8 cellular contexts compared by ENCODE assay signal in the genomic region with DNA sequence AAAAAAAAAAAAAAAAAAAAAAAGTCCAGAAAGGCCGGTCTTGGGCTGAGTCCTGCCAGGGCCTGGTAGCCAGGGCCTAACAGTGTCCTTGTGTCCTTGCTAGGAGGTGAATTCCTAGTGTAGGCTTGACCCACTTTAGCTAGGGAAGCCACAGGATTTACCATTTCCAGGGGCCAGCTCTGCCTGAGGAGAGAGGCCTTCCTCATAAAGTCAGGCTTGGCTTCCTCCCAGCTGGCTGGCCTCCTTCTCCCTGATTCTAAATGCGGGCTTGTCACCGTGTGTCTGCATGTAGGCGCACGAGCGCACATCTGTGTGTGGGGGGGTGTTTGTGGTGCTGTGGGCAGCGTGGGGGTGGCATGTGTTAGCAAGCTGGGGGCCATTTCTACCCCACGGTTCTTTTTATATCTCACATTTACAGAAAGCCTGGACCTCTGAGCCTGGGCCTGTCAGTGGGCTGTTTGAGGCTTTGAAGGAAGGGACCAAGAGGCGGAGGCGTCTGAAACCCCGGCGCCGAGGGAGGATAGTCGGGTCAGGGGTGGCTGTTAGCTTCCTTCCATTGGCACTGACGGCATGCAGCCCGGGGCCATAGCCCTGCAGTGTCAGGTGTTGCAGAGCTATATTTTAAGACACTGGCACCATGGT. TPM values are rescaled to one million over a fixed set of nuclear protein-coding genes. Genes with fewer than 3 reads are reported as not detected.
DNase-seq lines count a peak whose midpoint lies in the region; ATAC-seq and TF ChIP-seq lines count a peak whose summit lies in the region.

No MANE protein-coding gene starts in this region.

- H3K27ac ChIP-seq in Peyer's patch (peak overlapping the region in 1 of 4 donors; percentile 27), thyroid gland (peak overlapping the region; percentile 18 to 36 (median 24))

- H3K27me3 Mint-ChIP-seq in memory B cell = no peaks in the 10 kb centered on the region

- H3K9me3 ChIP-seq in Peyer's patch (no peaks in the 10 kb centered on the region), thyroid gland (no peaks in the 10 kb centered on the region)

- ATAC-seq in memory B cell (ENCODE audit: low read depth) (peak; percentile 56), HG02885 (IDR thresholded peaks at IDR 0.05; ENCODE audit: poor library complexity, unreplicated experiment) (no peak), HG02970 (IDR thresholded peaks at IDR 0.05; ENCODE audit: low FRiP score, unreplicated experiment) (no peak), HG02642 (IDR thresholded peaks at IDR 0.05; ENCODE audit: poor library complexity, unreplicated experiment) (no peak)

- H3K27me3 ChIP-seq in Peyer's patch (no peaks in the 10 kb centered on the region), thyroid gland (no peaks in the 10 kb centered on the region)

- TF ChIP-seq CTCF in GM20000 (IDR thresholded peaks at IDR 0.05; ENCODE audit: extremely low read depth, missing control alignments) = no peak
- TF ChIP-seq CTCF in Peyer's patch (IDR thresholded peaks at IDR 0.05) = no peak
- no peak for TF ChIP-seq CTCF in cardiac fibroblast (IDR thresholded peaks at IDR 0.05; ENCODE audit: low read depth, low read length)
- no peak for TF ChIP-seq CTCF in thyroid gland (IDR thresholded peaks at IDR 0.05)

- H3K4me3 Mint-ChIP-seq in memory B cell = no peak overlapping the region

- H3K4me1 ChIP-seq in Peyer's patch = peaks cover 0 to 10% (median 0%) of the 10 kb centered on the region in 4 donors
- peaks cover 6 to 10% of the 10 kb centered on the region in 2 donors for H3K4me1 ChIP-seq in thyroid gland

- H3K4me3 ChIP-seq in Peyer's patch (no peak overlapping the region), cardiac fibroblast (replicated peaks in 1 of 2; ENCODE audit: low read depth in 2 of 2, low read length in 2 of 2) (no peak overlapping the region), thyroid gland (replicated peaks in 1 of 3) (no peak overlapping the region)

- H3K36me3 Mint-ChIP-seq in memory B cell = no peaks in the 10 kb centered on the region

- intact Hi-C loops in thyroid gland (cut with DNase I) = no loop called here

- no peak for TF ChIP-seq POLR2A in Peyer's patch (IDR thresholded peaks at IDR 0.05)
- TF ChIP-seq POLR2A in thyroid gland (IDR thresholded peaks at IDR 0.05) = no peak

- no peaks in the 10 kb centered on the region for H3K36me3 ChIP-seq in Peyer's patch
- H3K36me3 ChIP-seq in thyroid gland = no peaks in the 10 kb centered on the region

- peaks cover 16% of the 10 kb centered on the region for H3K4me1 Mint-ChIP-seq in memory B cell

- WGBS in thyroid gland, 2 donors = 28 to 48% methylated on average over 15 to 16 of the region's 16 CpGs

- H3K9me3 Mint-ChIP-seq in memory B cell = no peaks in the 10 kb centered on the region

- H3K27ac Mint-ChIP-seq in memory B cell = peak overlapping the region; percentile 47

- peak; percentile 59 for DNase-seq in GM20000 (ENCODE audit: low spot score)
- peak in 2 of 3 donors; percentile 55 to 68 for DNase-seq in Peyer's patch
- peak; percentile 55 to 77 for DNase-seq in cardiac fibroblast (ENCODE audit: low read depth in 2 of 2)
- no peak for DNase-seq in memory B cell (ENCODE audit: low spot score in 2 of 2)
- DNase-seq in thyroid gland = peak; percentile 82 to 85

RNA-seq across cellular contexts. Expression of a gene that starts 31.7 kb away (rescaled TPM):
- total RNA-seq in Peyer's patch = 100 to 1,000 TPM in 1 of 4 donors, 10 to 100 TPM in 3; 72.2 to 229 (median 85.6) TPM
- 100 to 1,000 TPM in 1 of 4 donors, 10 to 100 TPM in 3; 55.0 to 139 (median 65.9) TPM for total RNA-seq in thyroid gland

RNA-seq across cellular contexts. Expression of a gene that starts 31.7 kb away (rescaled TPM):
- total RNA-seq in Peyer's patch (100 to 1,000 TPM in 2 of 4 donors, 10 to 100 TPM in 2; 78.1 to 199 (median 107) TPM), thyroid gland (10 to 100 TPM; 39.2 to 91.9 (median 56.5) TPM)

Comparison
In these comparisons a context has a peak if more than half of its experiments do, and no peak if none do; other contexts are left out.
1. DNase-seq: peak in GM20000 (single experiment), Peyer's patch (2 of 3), cardiac fibroblast (2 of 2) and thyroid gland (2 of 2); none in memory B cell (0 of 2).